In genomic region chr11:5092821-5093585, GRCh38 we compare ENCODE assay signal across 35 cellular contexts. TPM values are rescaled to one million over a fixed set of nuclear protein-coding genes. Genes with fewer than 3 reads are reported as not detected.
"Had no signal": no experiment of that assay in that cellular context is flagged by ENCODE, and none has a peak within 500 bp of the region (broad histone marks: within the 10 kb centered on the region; RNA-seq: fewer than 3 reads in every experiment).

No MANE protein-coding gene starts in this region.

- H3K9me3 ChIP-seq: ascending aorta, body of pancreas, MG63 had no signal

- H3K27ac ChIP-seq: ascending aorta, body of pancreas, SK-N-MC had no signal

- H3K4me3 ChIP-seq: ascending aorta, body of pancreas, MG63, SK-N-MC had no signal

- H3K36me3 ChIP-seq: ascending aorta, MG63 had no signal

- DNase-seq: activated B cell treated with CpG ODN at 0.5 μM for 24 hours; activated CD4-positive, alpha-beta memory T cell treated with anti-CD3 and anti-CD28 coated beads, Interleukin-2, amount 10 ng/mL, durations not matched to agents 7 days and 5 days; activated CD4-positive, alpha-beta T cell treated with anti-CD3 and anti-CD28 coated beads for 36 hours; activated CD4-positive, alpha-beta T cell treated with anti-CD3 and anti-CD28 coated beads, Interleukin-2, amount 50 U/mL, for 1 hour; activated gamma-delta T cell; activated naive CD4-positive, alpha-beta T cell treated with anti-CD3 and anti-CD28 coated beads, Interleukin-2, amount 50 U/mL, for 16 hours; activated T-cell treated with anti-CD3 and anti-CD28 coated beads for 4 hours; activated T-cell treated with anti-CD3 and anti-CD28 coated beads, Interleukin-2, amount 50 U/mL, for 48 hours; amniotic stem cell; body of pancreas; central memory CD4-positive, alpha-beta T cell; MG63; MV-4-11; NCI-H1092 treated with DMSO at 0.1 percent for 48 hours; NCI-H1417 treated with DMSO at 0.1 percent for 48 hours; NCI-H1694; NCI-H2029; NCI-H2107; NCI-H2171 treated with DMSO at 0.1 percent for 48 hours; NCI-H226; NCI-H526; NCI-H82; RPMI8226; T-cell; T-helper 2 cell; T1000 had no signal

- ATAC-seq: activated CD4-positive, alpha-beta T cell treated with anti-CD3 and anti-CD28 coated beads for 36 hours; activated T-helper 17 cell treated with anti-CD3 and anti-CD28 coated beads, Interleukin-2, amount 50 U/mL, for 72 hours; body of pancreas; Right ventricle myocardium inferior; T-cell had no signal

- H3K27me3 ChIP-seq: ascending aorta, body of pancreas, MG63 had no signal

- H3K4me1 ChIP-seq: ascending aorta, body of pancreas had no signal

RNA-seq across cellular contexts. Expression of gene OR52E1, which starts 23.6 kb away (rescaled TPM):
- total RNA-seq: activated B cell treated with CpG ODN at 0.5 μM for 24 hours; activated CD4-positive, alpha-beta memory T cell treated with anti-CD3 and anti-CD28 coated beads, Interleukin-2, amount 10 ng/mL, durations not matched to agents 7 days and 5 days; activated CD4-positive, alpha-beta T cell treated with anti-CD3 and anti-CD28 coated beads for 36 hours; activated CD8-positive, alpha-beta memory T cell treated with anti-CD3 and anti-CD28 coated beads for 36 hours; activated T-helper 17 cell treated with anti-CD3 and anti-CD28 coated beads, Interleukin-2, amount 50 U/mL, for 72 hours; ascending aorta; body of pancreas; bronchial epithelial cell; chondrocyte; NCI-H460; OCI-LY7; Right ventricle myocardium inferior; T-cell had no signal

RNA-seq across cellular contexts. Expression of gene OR52E2, which starts 33.6 kb away (rescaled TPM):
- total RNA-seq: activated B cell treated with CpG ODN at 0.5 μM for 24 hours; activated CD4-positive, alpha-beta memory T cell treated with anti-CD3 and anti-CD28 coated beads, Interleukin-2, amount 10 ng/mL, durations not matched to agents 7 days and 5 days; activated CD4-positive, alpha-beta T cell treated with anti-CD3 and anti-CD28 coated beads for 36 hours; activated CD8-positive, alpha-beta memory T cell treated with anti-CD3 and anti-CD28 coated beads for 36 hours; activated T-helper 17 cell treated with anti-CD3 and anti-CD28 coated beads, Interleukin-2, amount 50 U/mL, for 72 hours; ascending aorta; body of pancreas; bronchial epithelial cell; chondrocyte; NCI-H460; OCI-LY7; Right ventricle myocardium inferior; T-cell had no signal

RNA-seq across cellular contexts. Expression of gene OR52A5, which starts 45.2 kb away (rescaled TPM):
- total RNA-seq: activated B cell treated with CpG ODN at 0.5 μM for 24 hours; activated CD4-positive, alpha-beta memory T cell treated with anti-CD3 and anti-CD28 coated beads, Interleukin-2, amount 10 ng/mL, durations not matched to agents 7 days and 5 days; activated CD4-positive, alpha-beta T cell treated with anti-CD3 and anti-CD28 coated beads for 36 hours; activated CD8-positive, alpha-beta memory T cell treated with anti-CD3 and anti-CD28 coated beads for 36 hours; activated T-helper 17 cell treated with anti-CD3 and anti-CD28 coated beads, Interleukin-2, amount 50 U/mL, for 72 hours; ascending aorta; body of pancreas; bronchial epithelial cell; chondrocyte; NCI-H460; OCI-LY7; Right ventricle myocardium inferior; T-cell had no signal

RNA-seq across cellular contexts. Expression of gene OR52J3, which starts 46.7 kb away (rescaled TPM):
- total RNA-seq: activated B cell treated with CpG ODN at 0.5 μM for 24 hours; activated CD4-positive, alpha-beta memory T cell treated with anti-CD3 and anti-CD28 coated beads, Interleukin-2, amount 10 ng/mL, durations not matched to agents 7 days and 5 days; activated CD4-positive, alpha-beta T cell treated with anti-CD3 and anti-CD28 coated beads for 36 hours; activated CD8-positive, alpha-beta memory T cell treated with anti-CD3 and anti-CD28 coated beads for 36 hours; activated T-helper 17 cell treated with anti-CD3 and anti-CD28 coated beads, Interleukin-2, amount 50 U/mL, for 72 hours; ascending aorta; body of pancreas; bronchial epithelial cell; chondrocyte; NCI-H460; OCI-LY7; Right ventricle myocardium inferior; T-cell had no signal
